ENCODE assay signal across 1 cellular context in genomic region chr20:10490706-10491105, GRCh38.
TF ChIP-seq lines count a peak whose summit lies in the region.

No MANE protein-coding gene starts in this region.

TF ChIP-seq in H1, 55 proteins besides CTCF, POLR2A, EP300 and RAD21:
- TF ChIP-seq SP1 (IDR thresholded peaks at IDR 0.05; ENCODE audit: low read depth, low read length) (peak; percentile 73; the same call in 1 of the 2 replicates), GTF2F1 (IDR thresholded peaks at IDR 0.05; ENCODE audit: borderline replicate concordance, low read depth, low read length) (no peak), CTBP2 (IDR thresholded peaks at IDR 0.05; ENCODE audit: borderline replicate concordance, insufficient read depth, insufficient read length, low read length) (no peak), SIRT6 (IDR thresholded peaks at IDR 0.05; ENCODE audit: low read length) (no peak), TCF12 (IDR thresholded peaks at IDR 0.05; ENCODE audit: low read depth, low read length) (peak; percentile 80; the same call in 1 of the 2 replicates), TBP (IDR thresholded peaks at IDR 0.05; ENCODE audit: low read depth, low read length) (no peak), NRF1 (IDR thresholded peaks at IDR 0.05; ENCODE audit: low read depth, low read length) (no peak), HDAC2 (IDR thresholded peaks at IDR 0.05; ENCODE audit: borderline replicate concordance in 1 of 2, low read depth in 2 of 2, low read length in 2 of 2) (peak in 1 of 2 experiments; percentile 22; a peak in 1 of 4 replicates), BCL11A (IDR thresholded peaks at IDR 0.05; ENCODE audit: low read depth in 2 of 2, low read length in 2 of 2) (peak in 1 of 2 experiments; percentile 29), MAX (IDR thresholded peaks at IDR 0.05) (0 out of 2 replicates have a peak, but pooled peaks have one; percentile 32), SP2 (IDR thresholded peaks at IDR 0.05; ENCODE audit: low read length) (no peak), YY1 (IDR thresholded peaks at IDR 0.05; ENCODE audit: low read depth, low read length) (0 out of 2 replicates have a peak, but pooled peaks have one; percentile 54), GABPA (IDR thresholded peaks at IDR 0.05; ENCODE audit: borderline replicate concordance, insufficient read depth, low read length) (no peak), TAF1 (IDR thresholded peaks at IDR 0.05; ENCODE audit: low read depth, low read length) (0 out of 2 replicates have a peak, but pooled peaks have one; percentile 27)
- TF ChIP-seq, protein P1, sequence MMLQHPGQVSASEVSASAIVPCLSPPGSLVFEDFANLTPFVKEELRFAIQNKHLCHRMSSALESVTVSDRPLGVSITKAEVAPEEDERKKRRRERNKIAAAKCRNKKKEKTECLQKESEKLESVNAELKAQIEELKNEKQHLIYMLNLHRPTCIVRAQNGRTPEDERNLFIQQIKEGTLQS (IDR thresholded peaks at IDR 0.05; ENCODE audit: insufficient read depth, low read depth, low read length): no peak
